23 cellular contexts compared by ENCODE assay signal in the genomic region with DNA sequence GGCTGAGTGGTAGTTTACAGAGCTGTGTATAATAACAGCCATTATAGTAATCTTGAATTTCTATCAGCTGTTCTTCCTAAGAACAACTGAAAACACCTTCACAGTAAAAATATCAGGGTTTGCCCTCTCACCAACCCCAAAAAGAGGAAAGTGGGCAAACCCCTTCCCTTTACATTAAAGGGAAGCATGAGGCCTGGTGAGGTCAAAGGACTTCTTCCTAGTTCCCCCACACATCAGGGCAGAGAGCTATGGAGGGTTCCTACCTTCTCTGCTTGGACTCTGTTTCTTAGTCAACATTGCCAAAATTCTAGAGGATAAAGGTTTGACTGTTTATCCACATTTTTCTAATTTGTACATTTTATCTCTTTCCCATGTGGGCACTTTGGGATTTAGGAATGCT. TPM values are rescaled to one million over a fixed set of nuclear protein-coding genes. Genes with fewer than 3 reads are reported as not detected.
"Had no signal": no experiment of that assay in that cellular context is flagged by ENCODE, and none has a peak within 500 bp of the region (broad histone marks: within the 10 kb centered on the region; RNA-seq: fewer than 3 reads in every experiment).

No MANE protein-coding gene starts in this region.

- H3K36me3 ChIP-seq: gastroesophageal sphincter, ovary, vagina, WERI-Rb-1 had no signal

- ATAC-seq: activated T-cell treated with anti-CD3 and anti-CD28 coated beads, Interleukin-2, amount 50 U/mL, for 4 hours; gastroesophageal sphincter; left cardiac atrium; natural killer cell treated with Interleukin-12 subunit alpha and Interleukin-12 subunit beta and Interleukin-15 and Interleukin-18, amount 100 ng/mL, for 72 hours; psoas muscle; right cardiac atrium had no signal

- H3K27me3 ChIP-seq: gastroesophageal sphincter, ovary, testis, vagina had no signal

- H3K36me3 Mint-ChIP-seq: memory B cell; natural killer cell treated with Interleukin-12 subunit alpha and Interleukin-12 subunit beta and Interleukin-15 and Interleukin-18, amount 100 ng/mL, for 72 hours had no signal

- H3K27me3 Mint-ChIP-seq: activated naive CD8-positive, alpha-beta T cell treated with anti-CD3 and anti-CD28 coated beads, Interleukin-2, amount 10 ng/mL, durations not matched to agents 7 days and 5 days; memory B cell had no signal

- H3K9me3 ChIP-seq: gastroesophageal sphincter, ovary, psoas muscle, testis, vagina had no signal

- H3K4me3 Mint-ChIP-seq: activated naive CD8-positive, alpha-beta T cell treated with anti-CD3 and anti-CD28 coated beads, Interleukin-2, amount 10 ng/mL, durations not matched to agents 7 days and 5 days; activated T-cell treated with anti-CD3 and anti-CD28 coated beads, Interleukin-2, amount 50 U/mL, for 4 hours; endodermal cell; natural killer cell treated with Interleukin-12 subunit alpha and Interleukin-12 subunit beta and Interleukin-15 and Interleukin-18, amount 100 ng/mL, for 72 hours had no signal

- DNase-seq: activated CD4-positive, alpha-beta T cell treated with anti-CD3 and anti-CD28 coated beads for 1 hour; activated CD4-positive, alpha-beta T cell treated with anti-CD3 and anti-CD28 coated beads, Interleukin-2, amount 50 U/mL, for 1 hour; activated CD8-positive, alpha-beta memory T cell treated with anti-CD3 and anti-CD28 coated beads, Interleukin-2, amount 50 U/mL, for 48 hours; activated naive CD4-positive, alpha-beta T cell treated with Interleukin-2 at 50 U/mL for 16 hours; activated naive CD8-positive, alpha-beta T cell treated with anti-CD3 and anti-CD28 coated beads, Interleukin-2, amount 10 ng/mL, durations not matched to agents 7 days and 5 days; activated T-cell treated with anti-CD3 and anti-CD28 coated beads, Interleukin-2, amount 50 U/mL, for 4 hours; amygdala; cerebellar nuclear complex; left cardiac atrium; ovary; psoas muscle; right cardiac atrium; stimulated activated naive CD4-positive, alpha-beta T cell; testis; WERI-Rb-1 had no signal

- H3K27ac Mint-ChIP-seq: endodermal cell had no signal

- H3K9me3 Mint-ChIP-seq: activated naive CD8-positive, alpha-beta T cell treated with anti-CD3 and anti-CD28 coated beads, Interleukin-2, amount 10 ng/mL, durations not matched to agents 7 days and 5 days; activated T-cell treated with anti-CD3 and anti-CD28 coated beads, Interleukin-2, amount 50 U/mL, for 4 hours; endodermal cell; memory B cell; natural killer cell treated with Interleukin-12 subunit alpha and Interleukin-12 subunit beta and Interleukin-15 and Interleukin-18, amount 100 ng/mL, for 72 hours had no signal

- H3K4me3 ChIP-seq: coronary artery, gastroesophageal sphincter, ovary, psoas muscle, testis, vagina had no signal

- H3K27ac ChIP-seq: coronary artery, gastroesophageal sphincter, ovary, psoas muscle, testis, vagina, WERI-Rb-1 had no signal

RNA-seq across cellular contexts. Expression of a gene that starts 15.0 kb away (rescaled TPM):
- total RNA-seq: activated CD8-positive, alpha-beta memory T cell treated with anti-CD3 and anti-CD28 coated beads for 36 hours; endodermal cell; natural killer cell treated with Interleukin-12 subunit alpha and Interleukin-12 subunit beta and Interleukin-15 and Interleukin-18, amount 100 ng/mL, for 72 hours; T-helper 2 cell treated with Interferon-gamma antibody and Interleukin-4, amounts not matched to agents 100 ng/mL and 5 ng/mL, for 36 hours had no signal
